In genomic region chr15:93130111-93130510, GRCh38 we compare ENCODE assay signal across 23 cellular contexts. TPM values are rescaled to one million over a fixed set of nuclear protein-coding genes. Genes with fewer than 3 reads are reported as not detected.
"Had no signal": no experiment of that assay in that cellular context is flagged by ENCODE, and none has a peak within 500 bp of the region (broad histone marks: within the 10 kb centered on the region; RNA-seq: fewer than 3 reads in every experiment).

No MANE protein-coding gene starts in this region.

- DNase-seq: effector memory CD8-positive, alpha-beta T cell; gastrocnemius medialis; heart right ventricle; hypothalamus; lower lobe of right lung; mesenchymal stem cell; midbrain; small intestine; stimulated activated CD4-positive, alpha-beta T cell treated with anti-CD3 and anti-CD28 coated beads, Interleukin-12 subunit alpha, Interleukin-12 subunit beta, amount 100 ng/mL, for 4 hours; stimulated activated naive CD4-positive, alpha-beta T cell; stomach; substantia nigra; transverse colon had no signal

- H3K9me3 ChIP-seq: esophagus muscularis mucosa, gastrocnemius medialis, heart right ventricle, left lung, lower lobe of right lung, right atrium auricular region, stomach, thoracic aorta, transverse colon had no signal

- H3K27me3 Mint-ChIP-seq: dendritic cell treated with granulocyte-macrophage colony-stimulating factor and Interleukin-4, amounts not matched to agents 40 ng/mL and 50 ng/mL, for 4 days; effector memory CD8-positive, alpha-beta T cell had no signal

- H3K27ac Mint-ChIP-seq: dendritic cell treated with granulocyte-macrophage colony-stimulating factor and Interleukin-4, amounts not matched to agents 40 ng/mL and 50 ng/mL, for 4 days; natural killer cell treated with Interleukin-12 subunit alpha and Interleukin-12 subunit beta and Interleukin-15 and Interleukin-18, amount 100 ng/mL, for 72 hours had no signal

- H3K36me3 ChIP-seq: esophagus muscularis mucosa, gastrocnemius medialis, heart right ventricle, left lung, lower lobe of right lung, right atrium auricular region, stomach, thoracic aorta, transverse colon had no signal

- H3K27ac ChIP-seq: epithelial cell of prostate, esophagus muscularis mucosa, gastrocnemius medialis, heart right ventricle, left lung, lower lobe of right lung, parathyroid adenoma, right atrium auricular region, stomach, thoracic aorta, transverse colon had no signal

- H3K27me3 ChIP-seq: esophagus muscularis mucosa, gastrocnemius medialis, heart right ventricle, left lung, right atrium auricular region, stomach, transverse colon had no signal

- H3K4me3 Mint-ChIP-seq: dendritic cell treated with granulocyte-macrophage colony-stimulating factor and Interleukin-4, amounts not matched to agents 40 ng/mL and 50 ng/mL, for 4 days; effector memory CD8-positive, alpha-beta T cell; natural killer cell treated with Interleukin-12 subunit alpha and Interleukin-12 subunit beta and Interleukin-15 and Interleukin-18, amount 100 ng/mL, for 72 hours had no signal

- ATAC-seq: effector memory CD8-positive, alpha-beta T cell; gastrocnemius medialis; heart right ventricle; left lung; lower lobe of right lung; natural killer cell treated with Interleukin-12 subunit alpha and Interleukin-12 subunit beta and Interleukin-15 and Interleukin-18, amount 100 ng/mL, for 72 hours had no signal

- H3K36me3 Mint-ChIP-seq: natural killer cell treated with Interleukin-12 subunit alpha and Interleukin-12 subunit beta and Interleukin-15 and Interleukin-18, amount 100 ng/mL, for 72 hours had no signal

- H3K9me3 Mint-ChIP-seq: dendritic cell treated with granulocyte-macrophage colony-stimulating factor and Interleukin-4, amounts not matched to agents 40 ng/mL and 50 ng/mL, for 4 days; effector memory CD8-positive, alpha-beta T cell; natural killer cell treated with Interleukin-12 subunit alpha and Interleukin-12 subunit beta and Interleukin-15 and Interleukin-18, amount 100 ng/mL, for 72 hours had no signal

- H3K4me1 ChIP-seq: gastrocnemius medialis, left lung, lower lobe of right lung, parathyroid adenoma, stomach, transverse colon had no signal

- H3K4me3 ChIP-seq: esophagus muscularis mucosa, gastrocnemius medialis, heart right ventricle, left lung, lower lobe of right lung, right atrium auricular region, stomach, thoracic aorta, transverse colon had no signal

RNA-seq across cellular contexts. Expression of gene RGMA, which starts 41.1 kb away (rescaled TPM):
- total RNA-seq: fibroblast of villous mesenchyme; natural killer cell treated with Interleukin-12 subunit alpha and Interleukin-12 subunit beta and Interleukin-15 and Interleukin-18, amount 100 ng/mL, for 72 hours; pulmonary artery endothelial cell had no signal
